ENCODE assay signal across 39 cellular contexts in the genomic region with DNA sequence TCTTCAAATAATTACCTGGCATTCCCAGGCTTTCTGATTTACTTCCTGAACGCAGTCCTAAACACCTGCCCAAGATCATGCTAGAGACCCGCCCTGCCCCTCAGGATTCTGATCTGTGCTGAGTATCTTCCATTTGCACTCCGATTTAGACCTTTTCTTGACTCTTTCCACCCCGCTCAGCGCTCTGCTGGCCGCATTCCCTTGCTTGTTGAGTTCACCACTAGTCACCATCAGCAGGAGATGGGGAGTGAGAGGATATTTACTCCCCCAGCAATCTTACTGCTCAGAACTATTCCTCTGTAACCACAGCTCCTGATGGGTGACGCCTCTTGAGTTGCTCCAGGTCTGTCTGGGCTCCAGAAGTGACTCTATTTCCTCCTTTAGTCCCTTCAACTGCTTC.
"Had no signal": no experiment of that assay in that cellular context is flagged by ENCODE, and none has a peak within 500 bp of the region (broad histone marks: within the 10 kb centered on the region; RNA-seq: fewer than 3 reads in every experiment).

No MANE protein-coding gene starts in this region.

- ATAC-seq: activated CD8-positive, alpha-beta T cell treated with anti-CD3 and anti-CD28 coated beads for 36 hours; activated naive CD4-positive, alpha-beta T cell treated with anti-CD3 and anti-CD28 coated beads, Interleukin-2, amount 50 U/mL, for 72 hours; activated naive CD8-positive, alpha-beta T cell treated with anti-CD3 and anti-CD28 coated beads, Interleukin-2, amount 50 U/mL, for 24 hours; activated T-cell treated with anti-CD3 and anti-CD28 coated beads, Interleukin-2, amount 50 U/mL, for 4 hours; activated T-cell treated with anti-CD3 and anti-CD28 coated beads, Interleukin-2, amount 50 U/mL, for 72 hours; activated T-helper 17 cell treated with anti-CD3 and anti-CD28 coated beads, Interleukin-2, amount 50 U/mL, for 72 hours had no signal

- H3K36me3 Mint-ChIP-seq: activated CD4-positive, alpha-beta memory T cell treated with anti-CD3 and anti-CD28 coated beads for 36 hours; activated naive CD8-positive, alpha-beta T cell treated with anti-CD3 and anti-CD28 coated beads, Interleukin-2, amount 10 ng/mL, durations not matched to agents 7 days and 5 days; brain had no signal

- H3K27me3 Mint-ChIP-seq: activated B cell treated with CpG ODN at 0.5 μM for 24 hours; activated CD4-positive, alpha-beta memory T cell treated with anti-CD3 and anti-CD28 coated beads for 36 hours; activated CD4-positive, alpha-beta T cell treated with anti-CD3 and anti-CD28 coated beads, Interleukin-2, amount 10 ng/mL, durations not matched to agents 24 days and 14 days; activated CD8-positive, alpha-beta T cell treated with anti-CD3 and anti-CD28 coated beads for 36 hours; activated naive CD8-positive, alpha-beta T cell treated with anti-CD3 and anti-CD28 coated beads, Interleukin-2, amount 10 ng/mL, durations not matched to agents 7 days and 5 days; activated naive CD8-positive, alpha-beta T cell treated with anti-CD3 and anti-CD28 coated beads, Interleukin-2, amount 50 U/mL, for 24 hours; activated T-helper 17 cell treated with anti-CD3 and anti-CD28 coated beads, Interleukin-2, amount 50 U/mL, for 72 hours; central memory CD8-positive, alpha-beta T cell had no signal

- H3K4me1 Mint-ChIP-seq: activated B cell treated with CpG ODN at 0.5 μM for 24 hours; activated CD4-positive, alpha-beta T cell treated with anti-CD3 and anti-CD28 coated beads, Interleukin-2, amount 10 ng/mL, durations not matched to agents 24 days and 14 days; activated naive CD8-positive, alpha-beta T cell treated with anti-CD3 and anti-CD28 coated beads, Interleukin-2, amount 10 ng/mL, durations not matched to agents 7 days and 5 days; activated naive CD8-positive, alpha-beta T cell treated with anti-CD3 and anti-CD28 coated beads, Interleukin-2, amount 50 U/mL, for 24 hours; activated T-helper 17 cell treated with anti-CD3 and anti-CD28 coated beads, Interleukin-2, amount 50 U/mL, for 72 hours; brain; central memory CD8-positive, alpha-beta T cell had no signal

- H3K9me3 ChIP-seq: ascending aorta had no signal

- H3K4me1 ChIP-seq: ascending aorta had no signal

- H3K36me3 ChIP-seq: ascending aorta, cardiac muscle cell had no signal

- DNase-seq: activated B cell treated with CpG ODN at 0.5 μM for 24 hours; activated CD4-positive, alpha-beta memory T cell treated with anti-CD3 and anti-CD28 coated beads for 36 hours; activated CD4-positive, alpha-beta T cell treated with anti-CD3 and anti-CD28 coated beads for 4 hours; activated CD4-positive, alpha-beta T cell treated with anti-CD3 and anti-CD28 coated beads, Interleukin-2, amount 10 ng/mL, durations not matched to agents 24 days and 14 days; activated CD4-positive, alpha-beta T cell treated with anti-CD3 and anti-CD28 coated beads, Interleukin-2, amount 50 U/mL, for 1 hour; activated CD4-positive, alpha-beta T cell treated with anti-CD3 and anti-CD28 coated beads, Interleukin-2, amount 50 U/mL, for 4 hours; activated CD4-positive, CD25-positive, alpha-beta regulatory T cell treated with anti-CD3 and anti-CD28 coated beads, Interleukin-2, amount 50 U/mL, for 72 hours; activated CD8-positive, alpha-beta memory T cell treated with anti-CD3 and anti-CD28 coated beads, Interleukin-2, amount 50 U/mL, for 4 hours; activated CD8-positive, alpha-beta T cell treated with anti-CD3 and anti-CD28 coated beads for 36 hours; activated effector memory CD4-positive, alpha-beta T cell treated with anti-CD3 and anti-CD28 coated beads, Interleukin-2, amount 50 U/mL, for 16 hours; activated gamma-delta T cell treated with Interleukin-2 at 50 U/mL for 16 hours; activated naive CD4-positive, alpha-beta T cell; activated naive CD4-positive, alpha-beta T cell treated with anti-CD3 and anti-CD28 coated beads for 36 hours; activated naive CD4-positive, alpha-beta T cell treated with anti-CD3 and anti-CD28 coated beads, Interleukin-2, amount 50 U/mL, for 16 hours; activated naive CD8-positive, alpha-beta T cell treated with anti-CD3 and anti-CD28 coated beads, Interleukin-2, amount 10 ng/mL, durations not matched to agents 7 days and 5 days; activated naive CD8-positive, alpha-beta T cell treated with anti-CD3 and anti-CD28 coated beads, Interleukin-2, amount 50 U/mL, for 24 hours; activated T-cell treated with anti-CD3 and anti-CD28 coated beads for 4 hours; activated T-cell treated with anti-CD3 and anti-CD28 coated beads, Interleukin-2, amount 50 U/mL, for 1 hour; activated T-cell treated with anti-CD3 and anti-CD28 coated beads, Interleukin-2, amount 50 U/mL, for 4 hours; activated T-cell treated with anti-CD3 and anti-CD28 coated beads, Interleukin-2, amount 50 U/mL, for 72 hours; amygdala; anterior cingulate cortex; caudate nucleus; cerebellar nuclear complex; T-helper 1 cell; T-helper 2 cell; T-helper 9 cell had no signal

- H3K9me3 Mint-ChIP-seq: T-helper 1 cell treated with Interleukin-12 subunit alpha and Interleukin-12 subunit beta and Interleukin-4 antibody, amounts not matched to agents 30 μg/mL and 1 μg/mL, for 36 hours had no signal

- H3K4me3 ChIP-seq: ascending aorta, cardiac muscle cell had no signal

- H3K27ac Mint-ChIP-seq: activated B cell treated with CpG ODN at 0.5 μM for 24 hours; activated CD4-positive, alpha-beta memory T cell treated with anti-CD3 and anti-CD28 coated beads for 36 hours; activated CD4-positive, alpha-beta T cell treated with anti-CD3 and anti-CD28 coated beads, Interleukin-2, amount 10 ng/mL, durations not matched to agents 24 days and 14 days; activated CD8-positive, alpha-beta T cell treated with anti-CD3 and anti-CD28 coated beads for 36 hours; activated naive CD4-positive, alpha-beta T cell treated with anti-CD3 and anti-CD28 coated beads for 36 hours; activated naive CD4-positive, alpha-beta T cell treated with anti-CD3 and anti-CD28 coated beads, Interleukin-2, amount 50 U/mL, for 72 hours; activated naive CD8-positive, alpha-beta T cell treated with anti-CD3 and anti-CD28 coated beads, Interleukin-2, amount 10 ng/mL, durations not matched to agents 7 days and 5 days; activated naive CD8-positive, alpha-beta T cell treated with anti-CD3 and anti-CD28 coated beads, Interleukin-2, amount 50 U/mL, for 24 hours; activated T-cell treated with anti-CD3 and anti-CD28 coated beads, Interleukin-2, amount 50 U/mL, for 72 hours; activated T-helper 1 cell treated with anti-CD3 and anti-CD28 coated beads, Interleukin-12 subunit alpha, Interleukin-12 subunit beta, Interleukin-2, Interleukin-4 antibody, amounts not matched to agents 30 ng/mL and 10 ng/mL and 1 ng/mL, durations not matched to agents 14 hours and 24 hours and 36 hours; activated T-helper 17 cell treated with anti-CD3 and anti-CD28 coated beads, Interleukin-2, amount 50 U/mL, for 72 hours; brain; T-helper 1 cell treated with Interleukin-12 subunit alpha and Interleukin-12 subunit beta and Interleukin-4 antibody, amounts not matched to agents 30 μg/mL and 1 μg/mL, for 36 hours; T-helper 2 cell treated with Interferon-gamma antibody and Interleukin-4, amounts not matched to agents 5 μg/mL and 100 μg/mL, for 36 hours had no signal

- H3K4me3 Mint-ChIP-seq: activated B cell treated with CpG ODN at 0.5 μM for 24 hours; activated CD4-positive, alpha-beta memory T cell treated with anti-CD3 and anti-CD28 coated beads for 36 hours; activated CD4-positive, alpha-beta T cell treated with anti-CD3 and anti-CD28 coated beads, Interleukin-2, amount 10 ng/mL, durations not matched to agents 24 days and 14 days; activated CD8-positive, alpha-beta T cell treated with anti-CD3 and anti-CD28 coated beads for 36 hours; activated naive CD4-positive, alpha-beta T cell treated with anti-CD3 and anti-CD28 coated beads for 36 hours; activated naive CD8-positive, alpha-beta T cell treated with anti-CD3 and anti-CD28 coated beads, Interleukin-2, amount 10 ng/mL, durations not matched to agents 7 days and 5 days; activated naive CD8-positive, alpha-beta T cell treated with anti-CD3 and anti-CD28 coated beads, Interleukin-2, amount 50 U/mL, for 24 hours; activated T-cell treated with anti-CD3 and anti-CD28 coated beads, Interleukin-2, amount 50 U/mL, for 4 hours; activated T-cell treated with anti-CD3 and anti-CD28 coated beads, Interleukin-2, amount 50 U/mL, for 72 hours; activated T-helper 1 cell treated with anti-CD3 and anti-CD28 coated beads, Interleukin-12 subunit alpha, Interleukin-12 subunit beta, Interleukin-2, Interleukin-4 antibody, amounts not matched to agents 30 ng/mL and 10 ng/mL and 1 ng/mL, durations not matched to agents 14 hours and 24 hours and 36 hours; activated T-helper 17 cell treated with anti-CD3 and anti-CD28 coated beads, Interleukin-2, amount 50 U/mL, for 72 hours; brain; central memory CD8-positive, alpha-beta T cell; T-helper 1 cell treated with Interleukin-12 subunit alpha and Interleukin-12 subunit beta and Interleukin-4 antibody, amounts not matched to agents 30 μg/mL and 1 μg/mL, for 36 hours; T-helper 2 cell treated with Interferon-gamma antibody and Interleukin-4, amounts not matched to agents 5 μg/mL and 100 μg/mL, for 36 hours had no signal

- H3K27ac ChIP-seq: ascending aorta, cardiac muscle cell, VCaP had no signal

- FAIRE-seq: bronchial epithelial cell, TTC549 had no signal

- H3K27me3 ChIP-seq: ascending aorta, cardiac muscle cell had no signal
